ENCODE assay signal across 27 cellular contexts in the genomic region with DNA sequence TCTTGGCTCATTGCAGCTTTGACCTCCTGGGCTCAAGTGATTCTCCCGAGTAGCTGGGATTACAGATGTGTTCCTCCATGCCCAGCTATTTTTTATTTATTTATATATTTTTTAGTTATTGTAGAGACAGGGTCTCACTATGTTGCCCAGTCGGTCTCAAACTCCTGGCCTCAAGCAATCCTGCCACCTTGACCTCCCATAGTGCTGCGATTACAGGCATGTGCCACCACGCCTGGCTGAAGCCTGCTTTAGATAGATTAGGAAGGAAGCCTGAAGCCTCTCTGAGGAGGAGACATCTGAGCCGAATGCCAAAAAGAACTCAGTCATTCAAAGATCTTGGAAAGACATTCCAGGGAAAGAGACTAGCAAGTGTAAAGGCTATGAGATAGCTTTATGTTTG. TPM values are rescaled to one million over a fixed set of nuclear protein-coding genes. Genes with fewer than 3 reads are reported as not detected.
DNase-seq lines count a peak whose midpoint lies in the region; ATAC-seq lines count a peak whose summit lies in the region.
"Had no signal": no experiment of that assay in that cellular context is flagged by ENCODE, and none has a peak within 500 bp of the region (broad histone marks: within the 10 kb centered on the region; RNA-seq: fewer than 3 reads in every experiment).

No MANE protein-coding gene starts in this region.

- no peak overlapping the region for H3K4me3 Mint-ChIP-seq in T-helper 2 cell treated with Interferon-gamma antibody and Interleukin-4, amounts not matched to agents 5 μg/mL and 100 μg/mL, for 36 hours
- no peak overlapping the region for H3K4me3 Mint-ChIP-seq in activated T-helper 2 cell treated with anti-CD3 and anti-CD28 coated beads, Interferon-gamma antibody, Interleukin-2, Interleukin-4, amounts not matched to agents 10 μg/mL and 5 μg/mL and 100 μg/mL, durations not matched to agents 14 hours and 24 hours and 36 hours (ENCODE audit: low read depth)
- H3K4me3 Mint-ChIP-seq in activated CD4-positive, alpha-beta T cell treated with anti-CD3 and anti-CD28 coated beads, Interleukin-2, amount 10 ng/mL, durations not matched to agents 24 days and 14 days = no peak overlapping the region
- H3K4me3 Mint-ChIP-seq: CD4-positive, CD25-positive, alpha-beta regulatory T cell had no signal

- no peak overlapping the region for H3K27ac ChIP-seq in caudate nucleus (ENCODE audit: low read depth, low read length)
- H3K27ac ChIP-seq: BLaER1, PC-9, SJCRH30 had no signal

- H3K27ac Mint-ChIP-seq in T-helper 2 cell treated with Interferon-gamma antibody and Interleukin-4, amounts not matched to agents 5 μg/mL and 100 μg/mL, for 36 hours = peak overlapping the region; percentile 13
- peak overlapping the region; percentile 9 for H3K27ac Mint-ChIP-seq in activated T-helper 2 cell treated with anti-CD3 and anti-CD28 coated beads, Interferon-gamma antibody, Interleukin-2, Interleukin-4, amounts not matched to agents 10 μg/mL and 5 μg/mL and 100 μg/mL, durations not matched to agents 14 hours and 24 hours and 36 hours
- H3K27ac Mint-ChIP-seq in activated CD4-positive, alpha-beta T cell treated with anti-CD3 and anti-CD28 coated beads, Interleukin-2, amount 10 ng/mL, durations not matched to agents 24 days and 14 days = no peak overlapping the region
- H3K27ac Mint-ChIP-seq: CD4-positive, CD25-positive, alpha-beta regulatory T cell had no signal

- peaks cover 6% of the 10 kb centered on the region for H3K4me1 Mint-ChIP-seq in T-helper 2 cell treated with Interferon-gamma antibody and Interleukin-4, amounts not matched to agents 5 μg/mL and 100 μg/mL, for 36 hours (ENCODE audit: low read depth)
- peaks cover 11% of the 10 kb centered on the region for H3K4me1 Mint-ChIP-seq in activated T-helper 2 cell treated with anti-CD3 and anti-CD28 coated beads, Interferon-gamma antibody, Interleukin-2, Interleukin-4, amounts not matched to agents 10 μg/mL and 5 μg/mL and 100 μg/mL, durations not matched to agents 14 hours and 24 hours and 36 hours (ENCODE audit: low read depth)
- H3K4me1 Mint-ChIP-seq in activated CD4-positive, alpha-beta T cell treated with anti-CD3 and anti-CD28 coated beads, Interleukin-2, amount 10 ng/mL, durations not matched to agents 24 days and 14 days = no peaks in the 10 kb centered on the region

- peaks cover 5% of the 10 kb centered on the region for H3K27me3 Mint-ChIP-seq in T-helper 2 cell treated with Interferon-gamma antibody and Interleukin-4, amounts not matched to agents 5 μg/mL and 100 μg/mL, for 36 hours (ENCODE audit: low read depth)
- peaks cover 7% of the 10 kb centered on the region for H3K27me3 Mint-ChIP-seq in activated T-helper 2 cell treated with anti-CD3 and anti-CD28 coated beads, Interferon-gamma antibody, Interleukin-2, Interleukin-4, amounts not matched to agents 10 μg/mL and 5 μg/mL and 100 μg/mL, durations not matched to agents 14 hours and 24 hours and 36 hours (ENCODE audit: low read depth)
- peaks cover 7% of the 10 kb centered on the region for H3K27me3 Mint-ChIP-seq in activated CD4-positive, alpha-beta T cell treated with anti-CD3 and anti-CD28 coated beads, Interleukin-2, amount 10 ng/mL, durations not matched to agents 24 days and 14 days

- DNase-seq in T-helper 2 cell treated with Interferon-gamma antibody and Interleukin-4, amounts not matched to agents 5 μg/mL and 100 μg/mL, for 36 hours (ENCODE audit: low spot score) = no peak
- DNase-seq in T-helper 2 cell (no peak), posterior vena cava (ENCODE audit: low spot score) (peak; percentile 5), caudate nucleus (lab: John Stamatoyannopoulos, UW) (no peak)
- DNase-seq in activated T-helper 2 cell treated with anti-CD3 and anti-CD28 coated beads, Interferon-gamma antibody, Interleukin-2, Interleukin-4, amounts not matched to agents 10 μg/mL and 5 μg/mL and 100 μg/mL, durations not matched to agents 14 hours and 24 hours and 36 hours (ENCODE audit: low spot score) = no peak
- DNase-seq in activated CD4-positive, alpha-beta T cell treated with anti-CD3 and anti-CD28 coated beads, Interleukin-2, amount 10 ng/mL, durations not matched to agents 24 days and 14 days = no peak
- DNase-seq: CD4-positive, CD25-positive, alpha-beta regulatory T cell; DMS53; GDM1; MG63; NCI-H1105 treated with DMSO at 0.1 percent for 48 hours; NCI-H146; NCI-H1930; NCI-H2107; NCI-H524; NCI-H748 treated with DMSO at 0.1 percent for 48 hours; NK-92 treated with Interleukin-12 subunit alpha and Interleukin-12 subunit beta, amount 100 ng/mL, for 24 hours; PC-9; SJCRH30 had no signal

- peaks cover 5% of the 10 kb centered on the region for H3K9me3 Mint-ChIP-seq in T-helper 2 cell treated with Interferon-gamma antibody and Interleukin-4, amounts not matched to agents 5 μg/mL and 100 μg/mL, for 36 hours
- peaks cover 7% of the 10 kb centered on the region for H3K9me3 Mint-ChIP-seq in activated T-helper 2 cell treated with anti-CD3 and anti-CD28 coated beads, Interferon-gamma antibody, Interleukin-2, Interleukin-4, amounts not matched to agents 10 μg/mL and 5 μg/mL and 100 μg/mL, durations not matched to agents 14 hours and 24 hours and 36 hours
- H3K9me3 Mint-ChIP-seq in activated CD4-positive, alpha-beta T cell treated with anti-CD3 and anti-CD28 coated beads, Interleukin-2, amount 10 ng/mL, durations not matched to agents 24 days and 14 days = peaks cover 11% of the 10 kb centered on the region

- no peak for ATAC-seq in GM19035 (IDR thresholded peaks at IDR 0.05; ENCODE audit: unreplicated experiment)
- ATAC-seq: GM12878, HepG2, Right ventricle myocardium inferior had no signal

- intact Hi-C loops in activated T-helper 2 cell treated with anti-CD3 and anti-CD28 coated beads, Interferon-gamma antibody, Interleukin-2, Interleukin-4, amounts not matched to agents 10 μg/mL and 5 μg/mL and 100 μg/mL, durations not matched to agents 14 hours and 24 hours and 36 hours (cut with micrococcal nuclease) = no loop called here
- intact Hi-C loops in posterior vena cava (cut with DNase I) = no loop called here
- intact Hi-C loops in activated CD4-positive, alpha-beta T cell treated with anti-CD3 and anti-CD28 coated beads, Interleukin-2, amount 10 ng/mL, durations not matched to agents 24 days and 14 days (cut with micrococcal nuclease) = no loop called here

- no peaks in the 10 kb centered on the region for H3K36me3 Mint-ChIP-seq in T-helper 2 cell treated with Interferon-gamma antibody and Interleukin-4, amounts not matched to agents 5 μg/mL and 100 μg/mL, for 36 hours (ENCODE audit: low read depth)
- peaks cover 3% of the 10 kb centered on the region for H3K36me3 Mint-ChIP-seq in activated T-helper 2 cell treated with anti-CD3 and anti-CD28 coated beads, Interferon-gamma antibody, Interleukin-2, Interleukin-4, amounts not matched to agents 10 μg/mL and 5 μg/mL and 100 μg/mL, durations not matched to agents 14 hours and 24 hours and 36 hours (ENCODE audit: low read depth)
- peaks cover 2% of the 10 kb centered on the region for H3K36me3 Mint-ChIP-seq in activated CD4-positive, alpha-beta T cell treated with anti-CD3 and anti-CD28 coated beads, Interleukin-2, amount 10 ng/mL, durations not matched to agents 24 days and 14 days (ENCODE audit: low read depth)

RNA-seq across cellular contexts. Expression of gene INHBC, which starts 10.2 kb away (rescaled TPM):
- total RNA-seq in activated T-helper 2 cell treated with anti-CD3 and anti-CD28 coated beads, Interferon-gamma antibody, Interleukin-2, Interleukin-4, amounts not matched to agents 10 μg/mL and 5 μg/mL and 100 μg/mL, durations not matched to agents 14 hours and 24 hours and 36 hours = 0.14 TPM in 2 replicates
- total RNA-seq in posterior vena cava = not detected
- total RNA-seq in activated CD4-positive, alpha-beta T cell treated with anti-CD3 and anti-CD28 coated beads, Interleukin-2, amount 10 ng/mL, durations not matched to agents 24 days and 14 days = 0.12 TPM in 1 of 2 replicates, not detected in the other
- total RNA-seq: A172; CD4-positive, CD25-positive, alpha-beta regulatory T cell; LHCN-M2; Right ventricle myocardium inferior; RPMI7951 had no signal

RNA-seq across cellular contexts. Expression of gene INHBE, which starts 10.4 kb away (rescaled TPM):
- total RNA-seq in activated T-helper 2 cell treated with anti-CD3 and anti-CD28 coated beads, Interferon-gamma antibody, Interleukin-2, Interleukin-4, amounts not matched to agents 10 μg/mL and 5 μg/mL and 100 μg/mL, durations not matched to agents 14 hours and 24 hours and 36 hours = 0.25 and 0.39 TPM in 2 replicates
- total RNA-seq in posterior vena cava = not detected
- 0.07 TPM in 1 of 2 replicates, not detected in the other for total RNA-seq in activated CD4-positive, alpha-beta T cell treated with anti-CD3 and anti-CD28 coated beads, Interleukin-2, amount 10 ng/mL, durations not matched to agents 24 days and 14 days
- total RNA-seq: CD4-positive, CD25-positive, alpha-beta regulatory T cell; Right ventricle myocardium inferior had no signal

RNA-seq across cellular contexts. Expression of gene R3HDM2, which starts 13.9 kb away (rescaled TPM):
- total RNA-seq in activated T-helper 2 cell treated with anti-CD3 and anti-CD28 coated beads, Interferon-gamma antibody, Interleukin-2, Interleukin-4, amounts not matched to agents 10 μg/mL and 5 μg/mL and 100 μg/mL, durations not matched to agents 14 hours and 24 hours and 36 hours = 44.9 and 46.9 TPM in 2 replicates
- 10 to 100 TPM; 49.7 to 51.8 TPM for total RNA-seq in posterior vena cava
- total RNA-seq in activated CD4-positive, alpha-beta T cell treated with anti-CD3 and anti-CD28 coated beads, Interleukin-2, amount 10 ng/mL, durations not matched to agents 24 days and 14 days = 42.7 and 45.8 TPM in 2 replicates

RNA-seq across cellular contexts. Expression of gene GLI1, which starts 14.8 kb away (rescaled TPM):
- total RNA-seq in activated T-helper 2 cell treated with anti-CD3 and anti-CD28 coated beads, Interferon-gamma antibody, Interleukin-2, Interleukin-4, amounts not matched to agents 10 μg/mL and 5 μg/mL and 100 μg/mL, durations not matched to agents 14 hours and 24 hours and 36 hours = 1.3 and 1.5 TPM in 2 replicates
- 1 to 10 TPM in 1 of 2 donors, under 1 TPM in 1; 0.90 to 3.2 TPM for total RNA-seq in posterior vena cava
- 0.96 and 1.2 TPM in 2 replicates for total RNA-seq in activated CD4-positive, alpha-beta T cell treated with anti-CD3 and anti-CD28 coated beads, Interleukin-2, amount 10 ng/mL, durations not matched to agents 24 days and 14 days
- total RNA-seq: PC-9 had no signal

RNA-seq across cellular contexts. Expression of gene ARHGAP9, which starts 34.9 kb away (rescaled TPM):
- total RNA-seq in activated T-helper 2 cell treated with anti-CD3 and anti-CD28 coated beads, Interferon-gamma antibody, Interleukin-2, Interleukin-4, amounts not matched to agents 10 μg/mL and 5 μg/mL and 100 μg/mL, durations not matched to agents 14 hours and 24 hours and 36 hours = 105 and 106 TPM in 2 replicates
- total RNA-seq in posterior vena cava = 10 to 100 TPM; 12.7 to 20.7 TPM
- total RNA-seq in activated CD4-positive, alpha-beta T cell treated with anti-CD3 and anti-CD28 coated beads, Interleukin-2, amount 10 ng/mL, durations not matched to agents 24 days and 14 days = 102 and 103 TPM in 2 replicates
- total RNA-seq: PC-9, RPMI7951 had no signal
